Comparison of ENCODE assay signal across 17 cellular contexts in the genomic region with DNA sequence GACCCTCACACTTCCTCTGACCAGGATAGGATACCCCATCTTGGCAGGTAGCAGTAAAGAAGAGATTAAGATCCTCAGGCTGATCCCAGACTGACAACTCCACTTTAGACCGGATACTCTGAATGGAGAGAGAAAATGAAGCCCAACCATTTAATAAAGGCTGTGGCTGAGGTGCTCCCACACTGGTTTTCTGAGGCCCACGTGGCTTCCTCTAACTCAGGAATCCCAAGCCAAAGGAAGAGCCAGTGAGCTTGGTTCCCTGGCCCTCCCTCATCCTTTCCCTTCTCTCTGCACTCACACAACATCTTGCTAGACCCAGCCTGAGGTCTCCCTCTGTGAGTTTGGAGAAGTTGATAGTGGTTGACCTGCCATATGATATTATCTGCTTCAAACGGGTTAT.
DNase-seq lines count a peak whose midpoint lies in the region; ATAC-seq and TF ChIP-seq lines count a peak whose summit lies in the region.
"Had no signal": no experiment of that assay in that cellular context is flagged by ENCODE, and none has a peak within 500 bp of the region (broad histone marks: within the 10 kb centered on the region; RNA-seq: fewer than 3 reads in every experiment).

No MANE protein-coding gene starts in this region.

- no peak overlapping the region for H3K4me3 Mint-ChIP-seq in endodermal cell
- H3K4me3 Mint-ChIP-seq in activated T-cell treated with anti-CD3 and anti-CD28 coated beads, Interleukin-2, amount 50 U/mL, for 24 hours: no peak overlapping the region
- H3K4me3 Mint-ChIP-seq: CD4-positive, CD25-positive, alpha-beta regulatory T cell had no signal

- no peaks in the 10 kb centered on the region for H3K9me3 Mint-ChIP-seq in endodermal cell
- no peaks in the 10 kb centered on the region for H3K9me3 Mint-ChIP-seq in activated T-cell treated with anti-CD3 and anti-CD28 coated beads, Interleukin-2, amount 50 U/mL, for 24 hours

- peaks cover 9% of the 10 kb centered on the region for H4K20me1 ChIP-seq in smooth muscle cell (ENCODE audit: low read depth)

- H2AFZ ChIP-seq in smooth muscle cell (ENCODE audit: low read depth): no peak overlapping the region

- peaks cover 42% of the 10 kb centered on the region for H3K4me1 Mint-ChIP-seq in endodermal cell
- H3K4me1 Mint-ChIP-seq in activated T-cell treated with anti-CD3 and anti-CD28 coated beads, Interleukin-2, amount 50 U/mL, for 24 hours (ENCODE audit: low read depth): no peaks in the 10 kb centered on the region
- H3K4me1 Mint-ChIP-seq: CD4-positive, CD25-positive, alpha-beta regulatory T cell had no signal

- peaks cover 61% of the 10 kb centered on the region for H3K36me3 Mint-ChIP-seq in endodermal cell (ENCODE audit: low read depth)
- no peaks in the 10 kb centered on the region for H3K36me3 Mint-ChIP-seq in activated T-cell treated with anti-CD3 and anti-CD28 coated beads, Interleukin-2, amount 50 U/mL, for 24 hours (ENCODE audit: low read depth)
- H3K36me3 Mint-ChIP-seq: CD4-positive, CD25-positive, alpha-beta regulatory T cell had no signal

- no peaks in the 10 kb centered on the region for H3K9me3 ChIP-seq in HEK293 (ENCODE audit: control insufficient read depth, insufficient read depth, low read depth, low read length)
- H3K9me3 ChIP-seq in endodermal cell (ENCODE audit: control insufficient read depth, low read length): no peaks in the 10 kb centered on the region
- H3K9me3 ChIP-seq in smooth muscle cell (replicated peaks; ENCODE audit: low read depth): no peaks in the 10 kb centered on the region
- H3K9me3 ChIP-seq: Caco-2, MG63 had no signal

- H3K79me2 ChIP-seq in smooth muscle cell (ENCODE audit: low read depth): no peaks in the 10 kb centered on the region

- no peaks in the 10 kb centered on the region for H3K27me3 Mint-ChIP-seq in endodermal cell (ENCODE audit: insufficient read depth)
- H3K27me3 Mint-ChIP-seq in activated T-cell treated with anti-CD3 and anti-CD28 coated beads, Interleukin-2, amount 50 U/mL, for 24 hours: peaks cover 13% of the 10 kb centered on the region

- H3K36me3 ChIP-seq in HEK293 (ENCODE audit: control insufficient read depth in 2 of 2, insufficient read depth in 1 of 2, low read length in 2 of 2) (no peaks in the 10 kb centered on the region), endodermal cell (ENCODE audit: control insufficient read depth, insufficient read depth, low read length) (peaks cover 88% of the 10 kb centered on the region), smooth muscle cell (ENCODE audit: low read depth) (no peaks in the 10 kb centered on the region)

- CTCF ChIA-PET in HEK293 (lab: Yijun Ruan, JAX): interaction anchor here (1.0 kb wide), 1 partner anchor 92 kb away, joined by 3 read pairs; no protein-coding TSS in a partner anchor

- H3K27ac ChIP-seq in 22Rv1 (peak overlapping the region; percentile 38; the same call in 1 of the 2 replicates), HEK293 (ENCODE audit: extremely low read depth, low read depth, low read length) (no peak overlapping the region), endodermal cell (ENCODE audit: low read depth, low read length) (no peak overlapping the region), smooth muscle cell (ENCODE audit: low read depth) (peak overlapping the region; percentile 88)

- no peak for ATAC-seq in HG03521 (IDR thresholded peaks at IDR 0.05; ENCODE audit: unreplicated experiment)

- no peak overlapping the region for H3K9ac ChIP-seq in endodermal cell (ENCODE audit: extremely low read depth, low read length, poor library complexity, severe bottlenecking)
- no peak overlapping the region for H3K9ac ChIP-seq in smooth muscle cell (ENCODE audit: low read depth)

- H3F3A ChIP-seq in smooth muscle cell (ENCODE audit: low read depth): peaks cover 25% of the 10 kb centered on the region

- H3K27me3 ChIP-seq in endodermal cell (ENCODE audit: control insufficient read depth, insufficient read depth, low read length, poor library complexity, severe bottlenecking) (no peaks in the 10 kb centered on the region), smooth muscle cell (ENCODE audit: low read depth) (no peaks in the 10 kb centered on the region)
- H3K27me3 ChIP-seq: MG63 had no signal

- DNase-seq in endodermal cell (no peak), smooth muscle cell (lab: John Stamatoyannopoulos, UW; ENCODE audit: unreplicated experiment) (no peak), globus pallidus (ENCODE audit: low spot score) (no peak)
- no peak for DNase-seq in activated T-cell treated with anti-CD3 and anti-CD28 coated beads, Interleukin-2, amount 50 U/mL, for 24 hours
- DNase-seq: Caco-2; CD4-positive, CD25-positive, alpha-beta regulatory T cell; DMS153; Karpas-422; MG63; NCI-H1092 treated with DMSO at 0.1 percent for 48 hours; NCI-H1694; NCI-H2107; NCI-H226; NCI-H524 treated with DMSO at 0.1 percent for 48 hours had no signal

- POLR2A ChIA-PET in HEK293 (lab: Yijun Ruan, JAX): no interaction called here

- peak overlapping the region; percentile 74 for H3K27ac Mint-ChIP-seq in endodermal cell
- no peak overlapping the region for H3K27ac Mint-ChIP-seq in activated T-cell treated with anti-CD3 and anti-CD28 coated beads, Interleukin-2, amount 50 U/mL, for 24 hours
- H3K27ac Mint-ChIP-seq: CD4-positive, CD25-positive, alpha-beta regulatory T cell had no signal

- no peak overlapping the region for H3K4me2 ChIP-seq in smooth muscle cell

- H3K4me3 ChIP-seq in HEK293 (ENCODE audit: low read depth, low read length) (no peak overlapping the region), endodermal cell (ENCODE audit: low read length) (no peak overlapping the region), smooth muscle cell (no peak overlapping the region)
- H3K4me3 ChIP-seq: MG63 had no signal

- H3K4me1 ChIP-seq in HEK293 (ENCODE audit: control insufficient read depth, insufficient read depth, low read length): no peaks in the 10 kb centered on the region
- peaks cover 15% of the 10 kb centered on the region for H3K4me1 ChIP-seq in endodermal cell (ENCODE audit: control insufficient read depth, insufficient read depth, low read length)
- no peaks in the 10 kb centered on the region for H3K4me1 ChIP-seq in smooth muscle cell (ENCODE audit: low read depth)

- TF ChIP-seq CTCF in 22Rv1 (IDR thresholded peaks at IDR 0.05) (no peak), HEK293 (tag by site-specific recombination; IDR thresholded peaks at IDR 0.05) (no peak), endodermal cell (conservative IDR thresholded peaks at IDR 0.05) (no peak), smooth muscle cell (IDR thresholded peaks at IDR 0.05; ENCODE audit: borderline replicate concordance, insufficient read depth, poor library complexity, severe bottlenecking) (no peak)

- 92 to 94% methylated on average over 2 to 3 of the region's 3 CpGs for WGBS in endodermal cell (ENCODE audit: insufficient coverage in 1 of 2, insufficient read length in 1 of 2), 2 experiments
- WGBS in smooth muscle cell (ENCODE audit: low lambda C conversion rate): 82% methylated on average over 3 of the region's 3 CpGs

TF ChIP-seq in HEK293, 187 proteins besides CTCF, POLR2A, EP300 and RAD21:
- TF ChIP-seq, protein P1, sequence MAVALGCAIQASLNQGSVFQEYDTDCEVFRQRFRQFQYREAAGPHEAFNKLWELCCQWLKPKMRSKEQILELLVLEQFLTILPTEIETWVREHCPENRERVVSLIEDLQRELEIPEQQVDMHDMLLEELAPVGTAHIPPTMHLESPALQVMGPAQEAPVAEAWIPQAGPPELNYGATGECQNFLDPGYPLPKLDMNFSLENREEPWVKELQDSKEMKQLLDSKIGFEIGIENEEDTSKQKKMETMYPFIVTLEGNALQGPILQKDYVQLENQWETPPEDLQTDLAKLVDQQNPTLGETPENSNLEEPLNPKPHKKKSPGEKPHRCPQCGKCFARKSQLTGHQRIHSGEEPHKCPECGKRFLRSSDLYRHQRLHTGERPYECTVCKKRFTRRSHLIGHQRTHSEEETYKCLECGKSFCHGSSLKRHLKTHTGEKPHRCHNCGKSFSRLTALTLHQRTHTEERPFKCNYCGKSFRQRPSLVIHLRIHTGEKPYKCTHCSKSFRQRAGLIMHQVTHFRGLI (tag by site-specific recombination; IDR thresholded peaks at IDR 0.05): peak; percentile 90
- TF ChIP-seq ZBTB48 (tag by site-specific recombination; IDR thresholded peaks at IDR 0.05): no peak
- no peak for TF ChIP-seq HOXA7 (CRISPR knock-in tag; IDR thresholded peaks at IDR 0.05; ENCODE audit: borderline replicate concordance)
- TF ChIP-seq, protein P2, sequence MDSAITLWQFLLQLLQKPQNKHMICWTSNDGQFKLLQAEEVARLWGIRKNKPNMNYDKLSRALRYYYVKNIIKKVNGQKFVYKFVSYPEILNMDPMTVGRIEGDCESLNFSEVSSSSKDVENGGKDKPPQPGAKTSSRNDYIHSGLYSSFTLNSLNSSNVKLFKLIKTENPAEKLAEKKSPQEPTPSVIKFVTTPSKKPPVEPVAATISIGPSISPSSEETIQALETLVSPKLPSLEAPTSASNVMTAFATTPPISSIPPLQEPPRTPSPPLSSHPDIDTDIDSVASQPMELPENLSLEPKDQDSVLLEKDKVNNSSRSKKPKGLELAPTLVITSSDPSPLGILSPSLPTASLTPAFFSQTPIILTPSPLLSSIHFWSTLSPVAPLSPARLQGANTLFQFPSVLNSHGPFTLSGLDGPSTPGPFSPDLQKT (IDR thresholded peaks at IDR 0.05; ENCODE audit: borderline replicate concordance, low read depth, low read length): no peak
- TF ChIP-seq, protein P3, sequence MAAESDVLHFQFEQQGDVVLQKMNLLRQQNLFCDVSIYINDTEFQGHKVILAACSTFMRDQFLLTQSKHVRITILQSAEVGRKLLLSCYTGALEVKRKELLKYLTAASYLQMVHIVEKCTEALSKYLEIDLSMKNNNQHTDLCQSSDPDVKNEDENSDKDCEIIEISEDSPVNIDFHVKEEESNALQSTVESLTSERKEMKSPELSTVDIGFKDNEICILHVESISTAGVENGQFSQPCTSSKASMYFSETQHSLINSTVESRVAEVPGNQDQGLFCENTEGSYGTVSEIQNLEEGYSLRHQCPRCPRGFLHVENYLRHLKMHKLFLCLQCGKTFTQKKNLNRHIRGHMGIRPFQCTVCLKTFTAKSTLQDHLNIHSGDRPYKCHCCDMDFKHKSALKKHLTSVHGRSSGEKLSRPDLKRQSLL (tag by site-specific recombination; IDR thresholded peaks at IDR 0.05): no peak
- TF ChIP-seq KLF16 (tag by site-specific recombination; IDR thresholded peaks at IDR 0.05): no peak

Comparison
In these comparisons a context has a peak if more than half of its experiments do, and no peak if none do; other contexts are left out.
1. H3K27ac ChIP-seq: peak in 22Rv1 (single experiment) and smooth muscle cell (single experiment); none in HEK293 (single experiment) and endodermal cell (single experiment).